8 cellular contexts compared by ENCODE assay signal in genomic region chr20:57092112-57092899, GRCh38.
DNase-seq lines count a peak whose midpoint lies in the region; ATAC-seq lines count a peak whose summit lies in the region.

No MANE protein-coding gene starts in this region.

- no peak overlapping the region for H4K8ac ChIP-seq in mesendoderm (ENCODE audit: low read depth, low read length)

- H3K27ac Mint-ChIP-seq in stimulated activated naive CD8-positive, alpha-beta T cell treated with anti-CD3 and anti-CD28 coated beads, Interleukin-15, amount 100 ng/mL, for 72 hours = no peak overlapping the region

- H3K18ac ChIP-seq in mesendoderm (ENCODE audit: low read length) = no peak overlapping the region

- no peak overlapping the region for H3K9ac ChIP-seq in mesendoderm (ENCODE audit: low read length)

- WGBS in mesendoderm (ENCODE audit: extremely low coverage, insufficient coverage, low lambda C conversion rate) = no CpG with 5 or more reads among the region's 34 CpGs

- H3K36me3 ChIP-seq in mesendoderm (ENCODE audit: control insufficient read depth, insufficient read depth, low read length) = no peaks in the 10 kb centered on the region

- H3K4me3 ChIP-seq in mesendoderm (ENCODE audit: low read length) = no peak overlapping the region

- no peaks in the 10 kb centered on the region for H3K79me1 ChIP-seq in mesendoderm (ENCODE audit: low read length)

- no peak overlapping the region for H3K4ac ChIP-seq in mesendoderm (ENCODE audit: low read depth, low read length)

- peaks cover 0 to 6% of the 10 kb centered on the region in 2 donors for H3K9me3 Mint-ChIP-seq in stimulated activated naive CD8-positive, alpha-beta T cell treated with anti-CD3 and anti-CD28 coated beads, Interleukin-15, amount 100 ng/mL, for 72 hours

- H4K5ac ChIP-seq in mesendoderm (ENCODE audit: low read length) = no peak overlapping the region

- H3K23ac ChIP-seq in mesendoderm (ENCODE audit: low read length) = no peak overlapping the region

- no peaks in the 10 kb centered on the region for H3K4me1 ChIP-seq in mesendoderm (ENCODE audit: control insufficient read depth, low read depth, low read length)

- no peak overlapping the region for H3K4me2 ChIP-seq in mesendoderm (ENCODE audit: low read length)

- peak; percentile 75 for ATAC-seq in stimulated activated naive CD8-positive, alpha-beta T cell treated with anti-CD3 and anti-CD28 coated beads, Interleukin-15, amount 100 ng/mL, for 72 hours
- ATAC-seq in HG03439 (IDR thresholded peaks at IDR 0.05; ENCODE audit: unreplicated experiment) = no peak

- DNase-seq in COLO668 (lab: John Stamatoyannopoulos, UW; ENCODE audit: unreplicated experiment) (peak; percentile 64), GOT3 (lab: John Stamatoyannopoulos, UW) (peak; percentile 35), NCI-H345 (lab: John Stamatoyannopoulos, UW) (peak; percentile 73), mesendoderm (peak; percentile 69)
- DNase-seq in activated CD4-positive, alpha-beta T cell treated with anti-CD3 and anti-CD28 coated beads, Interleukin-2, amount 50 U/mL, for 1 hour = peak; percentile 51
- peak; percentile 19 for DNase-seq in effector CD4-positive, alpha-beta T cell
- peak; percentile 63 to 66 for DNase-seq in stimulated activated naive CD8-positive, alpha-beta T cell treated with anti-CD3 and anti-CD28 coated beads, Interleukin-15, amount 100 ng/mL, for 72 hours

- H2BK15ac ChIP-seq in mesendoderm (replicated peaks; ENCODE audit: low read depth) = no peak overlapping the region

- no peak overlapping the region for H2BK120ac ChIP-seq in mesendoderm (ENCODE audit: low read depth, low read length)

- no peak overlapping the region for H2BK5ac ChIP-seq in mesendoderm (ENCODE audit: low read length)

- no peak overlapping the region for H3K56ac ChIP-seq in mesendoderm (ENCODE audit: low read length)

- peaks cover 24% of the 10 kb centered on the region for H3K4me1 Mint-ChIP-seq in stimulated activated naive CD8-positive, alpha-beta T cell treated with anti-CD3 and anti-CD28 coated beads, Interleukin-15, amount 100 ng/mL, for 72 hours

- no peaks in the 10 kb centered on the region for H3K79me2 ChIP-seq in mesendoderm (ENCODE audit: control insufficient read depth, insufficient read depth, low read length)

- no peak overlapping the region for H3K27ac ChIP-seq in mesendoderm (ENCODE audit: low read depth, low read length)

- peaks cover 11% of the 10 kb centered on the region for H3K27me3 Mint-ChIP-seq in stimulated activated naive CD8-positive, alpha-beta T cell treated with anti-CD3 and anti-CD28 coated beads, Interleukin-15, amount 100 ng/mL, for 72 hours

- no peak overlapping the region for H3K4me3 Mint-ChIP-seq in stimulated activated naive CD8-positive, alpha-beta T cell treated with anti-CD3 and anti-CD28 coated beads, Interleukin-15, amount 100 ng/mL, for 72 hours

- H2AK5ac ChIP-seq in mesendoderm (ENCODE audit: low read length) = no peak overlapping the region

- no peaks in the 10 kb centered on the region for H3K27me3 ChIP-seq in mesendoderm (ENCODE audit: insufficient read depth, low read length, poor library complexity)

Comparison
In these comparisons a context has a peak if more than half of its experiments do, and no peak if none do; other contexts are left out.
1. DNase-seq: peak in every context shown above with its lines; median percentile 73 in NCI-H345; 69 in mesendoderm; 64 in stimulated activated naive CD8-positive, alpha-beta T cell treated with anti-CD3 and anti-CD28 coated beads, Interleukin-15, amount 100 ng/mL, for 72 hours; 64 in COLO668; 51 in activated CD4-positive, alpha-beta T cell treated with anti-CD3 and anti-CD28 coated beads, Interleukin-2, amount 50 U/mL, for 1 hour; 35 in GOT3; 19 in effector CD4-positive, alpha-beta T cell.